1 cellular context compared by ENCODE assay signal in genomic region chrX:139844163-139844562, GRCh38.
TF ChIP-seq lines count a peak whose summit lies in the region.

No MANE protein-coding gene starts in this region.

TF ChIP-seq in GM12878, 131 proteins besides CTCF, POLR2A, EP300 and RAD21 (continued from another document):
- TF ChIP-seq, protein P1, sequence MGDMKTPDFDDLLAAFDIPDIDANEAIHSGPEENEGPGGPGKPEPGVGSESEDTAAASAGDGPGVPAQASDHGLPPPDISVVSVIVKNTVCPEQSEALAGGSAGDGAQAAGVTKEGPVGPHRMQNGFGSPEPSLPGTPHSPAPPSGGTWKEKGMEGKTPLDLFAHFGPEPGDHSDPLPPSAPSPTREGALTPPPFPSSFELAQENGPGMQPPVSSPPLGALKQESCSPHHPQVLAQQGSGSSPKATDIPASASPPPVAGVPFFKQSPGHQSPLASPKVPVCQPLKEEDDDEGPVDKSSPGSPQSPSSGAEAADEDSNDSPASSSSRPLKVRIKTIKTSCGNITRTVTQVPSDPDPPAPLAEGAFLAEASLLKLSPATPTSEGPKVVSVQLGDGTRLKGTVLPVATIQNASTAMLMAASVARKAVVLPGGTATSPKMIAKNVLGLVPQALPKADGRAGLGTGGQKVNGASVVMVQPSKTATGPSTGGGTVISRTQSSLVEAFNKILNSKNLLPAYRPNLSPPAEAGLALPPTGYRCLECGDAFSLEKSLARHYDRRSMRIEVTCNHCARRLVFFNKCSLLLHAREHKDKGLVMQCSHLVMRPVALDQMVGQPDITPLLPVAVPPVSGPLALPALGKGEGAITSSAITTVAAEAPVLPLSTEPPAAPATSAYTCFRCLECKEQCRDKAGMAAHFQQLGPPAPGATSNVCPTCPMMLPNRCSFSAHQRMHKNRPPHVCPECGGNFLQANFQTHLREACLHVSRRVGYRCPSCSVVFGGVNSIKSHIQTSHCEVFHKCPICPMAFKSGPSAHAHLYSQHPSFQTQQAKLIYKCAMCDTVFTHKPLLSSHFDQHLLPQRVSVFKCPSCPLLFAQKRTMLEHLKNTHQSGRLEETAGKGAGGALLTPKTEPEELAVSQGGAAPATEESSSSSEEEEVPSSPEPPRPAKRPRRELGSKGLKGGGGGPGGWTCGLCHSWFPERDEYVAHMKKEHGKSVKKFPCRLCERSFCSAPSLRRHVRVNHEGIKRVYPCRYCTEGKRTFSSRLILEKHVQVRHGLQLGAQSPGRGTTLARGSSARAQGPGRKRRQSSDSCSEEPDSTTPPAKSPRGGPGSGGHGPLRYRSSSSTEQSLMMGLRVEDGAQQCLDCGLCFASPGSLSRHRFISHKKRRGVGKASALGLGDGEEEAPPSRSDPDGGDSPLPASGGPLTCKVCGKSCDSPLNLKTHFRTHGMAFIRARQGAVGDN (IDR thresholded peaks at IDR 0.05) = peak; percentile 57
- TF ChIP-seq ZBTB33 (IDR thresholded peaks at IDR 0.05) (no peak), REST (IDR thresholded peaks at IDR 0.05; ENCODE audit: low read depth, low read length) (no peak), POLR2AphosphoS5 (IDR thresholded peaks at IDR 0.05; ENCODE audit: low read length) (no peak), SMARCA5 (IDR thresholded peaks at IDR 0.05) (no peak)
